8 cellular contexts compared by ENCODE assay signal in the genomic region with DNA sequence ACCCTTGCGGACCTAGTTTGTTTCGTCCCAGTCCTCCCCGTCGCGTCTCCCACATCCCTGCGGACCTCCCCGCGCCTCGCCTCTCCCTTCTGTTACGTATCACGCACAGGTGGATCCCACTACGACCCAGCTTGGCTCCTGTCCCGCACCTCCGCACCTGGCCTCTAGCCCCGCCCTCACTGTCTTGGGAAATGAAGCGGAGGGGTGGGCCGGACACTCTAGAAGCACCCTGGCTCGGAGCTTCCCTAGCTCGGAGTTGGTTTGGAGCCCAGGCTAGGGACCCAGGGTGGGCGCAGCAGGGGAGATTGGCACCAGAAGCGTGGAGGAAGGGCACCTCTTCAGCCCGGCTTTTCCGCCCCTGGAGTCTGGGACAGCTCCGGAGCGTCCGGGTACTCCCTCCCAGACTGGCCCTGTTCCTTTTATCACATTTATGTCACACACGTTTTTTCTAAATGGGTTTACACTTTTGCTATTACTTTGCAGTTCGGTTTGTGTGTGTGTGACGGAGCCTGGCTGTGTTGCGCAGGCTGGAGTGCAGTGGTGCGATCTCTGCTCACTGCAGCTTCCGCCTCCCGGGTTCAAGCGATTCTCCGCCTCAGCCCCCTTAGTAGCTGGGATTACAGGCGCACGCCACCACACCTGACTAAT. TPM values are rescaled to one million over a fixed set of nuclear protein-coding genes. Genes with fewer than 3 reads are reported as not detected.
A peak's percentile ranks its signal among the peaks of the same experiment; 100 is the strongest.
DNase-seq lines count a peak whose midpoint lies in the region; ATAC-seq and TF ChIP-seq lines count a peak whose summit lies in the region.

No MANE protein-coding gene starts in this region.

- peaks cover 6 to 40% (median 25%) of the 10 kb centered on the region in 4 donors for H3K4me1 Mint-ChIP-seq in CD4-positive, alpha-beta memory T cell

- 0 to 3% (median 2%) methylated on average over 37 of the region's 37 CpGs for WGBS in adipose tissue, 3 donors
- 3% methylated on average over 37 of the region's 37 CpGs for WGBS in prostate gland

- H3K9me3 ChIP-seq in CD4-positive, alpha-beta memory T cell (ENCODE audit: control insufficient read depth in 1 of 2, low read length in 2 of 2): no peaks in the 10 kb centered on the region
- H3K9me3 ChIP-seq in RWPE2 (ENCODE audit: severe bottlenecking) (no peaks in the 10 kb centered on the region), right atrium auricular region (no peaks in the 10 kb centered on the region), prostate gland (no peaks in the 10 kb centered on the region)

- POLR2A ChIA-PET in CD4-positive, alpha-beta memory T cell (lab: Charles Lee; ENCODE audit: partially characterized antibody): interaction anchor here (0.7 to 3.5 kb wide), 23 partner anchors 11 to 761 kb away, joined by 3 to 170 read pairs (median 4); a partner anchor contains a TSS

- TF ChIP-seq CTCF in RWPE2 (IDR thresholded peaks at IDR 0.05; ENCODE audit: poor library complexity, severe bottlenecking): no peak
- TF ChIP-seq CTCF in right atrium auricular region (IDR thresholded peaks at IDR 0.05): no peak
- TF ChIP-seq CTCF in prostate gland (IDR thresholded peaks at IDR 0.05): no peak

- H3K36me3 ChIP-seq in CD4-positive, alpha-beta memory T cell (ENCODE audit: insufficient read depth, low read length): peaks cover 12% of the 10 kb centered on the region
- H3K36me3 ChIP-seq in RWPE2 (ENCODE audit: low read depth): no peaks in the 10 kb centered on the region
- H3K36me3 ChIP-seq in right atrium auricular region: peaks cover 18% of the 10 kb centered on the region
- H3K36me3 ChIP-seq in prostate gland: peaks cover 7% of the 10 kb centered on the region in 2 donors

- peaks cover 0 to 20% of the 10 kb centered on the region in 2 donors for H3K36me3 Mint-ChIP-seq in CD4-positive, alpha-beta memory T cell

- H3K4me3 Mint-ChIP-seq in CD4-positive, alpha-beta memory T cell: peak overlapping the region; percentile 91 to 98 (median 96)

- peak overlapping the region; percentile 67 to 95 for H3K4me3 ChIP-seq in CD4-positive, alpha-beta memory T cell (ENCODE audit: low read length in 2 of 2)
- H3K4me3 ChIP-seq in RWPE2 (ENCODE audit: severe bottlenecking) (peak overlapping the region; percentile 35), right atrium auricular region (peak overlapping the region; percentile 65 to 76), prostate gland (peak overlapping the region; percentile 49 to 62)

- peak; percentile 68 to 87 (median 78) for DNase-seq in CD4-positive, alpha-beta memory T cell
- peak; percentile 79 for DNase-seq in HT-29 (ENCODE audit: low spot score)
- DNase-seq in RWPE2 (ENCODE audit: low spot score): peak; percentile 89
- no peak for DNase-seq in right atrium auricular region (ENCODE audit: low spot score)
- peak; percentile 88 for DNase-seq in prostate gland (ENCODE audit: low spot score)
- DNase-seq in H4 (ENCODE audit: low spot score): no peak
- no peak for DNase-seq in NCI-H524 treated with DMSO at 0.1 percent for 48 hours (lab: John Stamatoyannopoulos, UW)

- ATAC-seq in RWPE2 (ENCODE audit: low read depth): peak; percentile 44

- H3K4me1 ChIP-seq in CD4-positive, alpha-beta memory T cell (ENCODE audit: insufficient read depth, low read length): peaks cover 18% of the 10 kb centered on the region
- peaks cover 6% of the 10 kb centered on the region for H3K4me1 ChIP-seq in RWPE2 (ENCODE audit: insufficient read depth, poor library complexity, severe bottlenecking)
- peaks cover 0 to 27% of the 10 kb centered on the region in 2 donors for H3K4me1 ChIP-seq in right atrium auricular region
- peaks cover 6% of the 10 kb centered on the region for H3K4me1 ChIP-seq in prostate gland (replicated peaks)

- peak; percentile 64 for TF ChIP-seq POLR2A in prostate gland (IDR thresholded peaks at IDR 0.05)

- H3K27me3 ChIP-seq in CD4-positive, alpha-beta memory T cell (ENCODE audit: insufficient read depth, low read length): no peaks in the 10 kb centered on the region
- no peaks in the 10 kb centered on the region for H3K27me3 ChIP-seq in RWPE2 (ENCODE audit: insufficient read depth, poor library complexity, severe bottlenecking)
- H3K27me3 ChIP-seq in right atrium auricular region: no peaks in the 10 kb centered on the region
- no peaks in the 10 kb centered on the region for H3K27me3 ChIP-seq in prostate gland (replicated peaks; ENCODE audit: insufficient read depth)

- intact Hi-C loops in CD4-positive, alpha-beta memory T cell (cut with micrococcal nuclease): loop anchor here (1.0 to 10.0 kb wide), 6 partner anchors 11 to 760 kb away; a partner anchor contains a TSS
- intact Hi-C loops in prostate gland (cut with DNase I): loop anchor here (10.0 kb wide), 1 partner anchor 62 kb away; no protein-coding TSS in a partner anchor

- H3K27me3 Mint-ChIP-seq in CD4-positive, alpha-beta memory T cell: peaks cover 0 to 2% of the 10 kb centered on the region in 2 donors

- CTCF ChIA-PET in CD4-positive, alpha-beta memory T cell (lab: Charles Lee; ENCODE audit: partially characterized antibody): interaction anchor here (0.5 to 1.1 kb wide), 2 partner anchors 13 to 378 kb away, joined by 3 to 4 read pairs; a partner anchor contains a TSS

- peak overlapping the region; percentile 91 for H3K27ac ChIP-seq in CD4-positive, alpha-beta memory T cell (ENCODE audit: low read depth, low read length)
- H3K27ac ChIP-seq in RWPE2 (ENCODE audit: poor library complexity, severe bottlenecking) (peak overlapping the region; percentile 56), adipose tissue (ENCODE audit: low read depth, low read length) (peak overlapping the region; percentile 93), right atrium auricular region (peak overlapping the region; percentile 95 to 97), prostate gland (peak overlapping the region; percentile 93 to 97)

- peaks cover 0 to 8% (median 0%) of the 10 kb centered on the region in 8 donors for H3K9me3 Mint-ChIP-seq in CD4-positive, alpha-beta memory T cell

- peak overlapping the region; percentile 98 to 100 (median 99) for H3K27ac Mint-ChIP-seq in CD4-positive, alpha-beta memory T cell

RNA-seq across cellular contexts. Expression of a gene that starts 1.4 kb away (rescaled TPM):
- total RNA-seq in CD4-positive, alpha-beta memory T cell: 1 to 10 TPM; 1.7 to 3.0 TPM
- 1 to 10 TPM; 1.9 to 5.0 TPM for polyA plus RNA-seq in CD4-positive, alpha-beta memory T cell
- 0.84 TPM in 1 of 2 replicates, not detected in the other for total RNA-seq in HT-29 (2014; rRNA removed; shearing (Covaris generic))
- under 1 TPM; 0.45 to 0.97 (median 0.66) TPM for polyA plus RNA-seq in adipose tissue
- total RNA-seq in right atrium auricular region: 1 to 10 TPM in 1 of 2 donors, not detected in 1; 1.5 TPM
- 1 to 10 TPM; 1.3 to 8.1 TPM for total RNA-seq in prostate gland
- total RNA-seq in H4 (2014; rRNA removed; shearing (Covaris generic)): 0.08 TPM in 1 of 2 replicates, not detected in the other

RNA-seq across cellular contexts. Expression of a gene that starts 5.2 kb away (rescaled TPM):
- total RNA-seq in CD4-positive, alpha-beta memory T cell: 10 to 100 TPM; 61.2 to 71.3 TPM
- polyA plus RNA-seq in CD4-positive, alpha-beta memory T cell: 10 to 100 TPM; 26.4 to 42.1 TPM
- total RNA-seq in HT-29 (2014; rRNA removed; shearing (Covaris generic)): 21.2 and 23.7 TPM in 2 replicates
- 10 to 100 TPM; 10.6 to 19.0 (median 15.0) TPM for polyA plus RNA-seq in adipose tissue
- total RNA-seq in right atrium auricular region: 10 to 100 TPM; 25.0 to 29.5 TPM
- total RNA-seq in prostate gland: 10 to 100 TPM; 33.1 to 73.2 TPM
- total RNA-seq in H4 (2014; rRNA removed; shearing (Covaris generic)): 8.2 and 9.4 TPM in 2 replicates

RNA-seq across cellular contexts. Expression of a gene that starts 12.4 kb away (rescaled TPM):
- 100 to 1,000 TPM; 114 to 121 TPM for total RNA-seq in CD4-positive, alpha-beta memory T cell
- polyA plus RNA-seq in CD4-positive, alpha-beta memory T cell: 10 to 100 TPM; 17.0 to 22.3 TPM
- 112 and 114 TPM in 2 replicates for total RNA-seq in HT-29 (2014; rRNA removed; shearing (Covaris generic))
- 10 to 100 TPM; 14.6 to 29.5 (median 29.5) TPM for polyA plus RNA-seq in adipose tissue
- 10 to 100 TPM; 10.6 to 12.6 TPM for total RNA-seq in right atrium auricular region
- total RNA-seq in prostate gland: 10 to 100 TPM; 41.4 to 78.1 TPM
- total RNA-seq in H4 (2014; rRNA removed; shearing (Covaris generic)): 15.8 and 24.6 TPM in 2 replicates

RNA-seq across cellular contexts. Expression of a gene that starts 18.9 kb away (rescaled TPM):
- total RNA-seq in CD4-positive, alpha-beta memory T cell: 100 to 1,000 TPM; 125 to 129 TPM
- 10 to 100 TPM; 57.5 to 81.6 TPM for polyA plus RNA-seq in CD4-positive, alpha-beta memory T cell
- 99.9 and 117 TPM in 2 replicates for total RNA-seq in HT-29 (2014; rRNA removed; shearing (Covaris generic))
- 100 to 1,000 TPM in 1 of 3 donors, 10 to 100 TPM in 2; 74.2 to 236 (median 89.1) TPM for polyA plus RNA-seq in adipose tissue
- 100 to 1,000 TPM in 1 of 2 donors, 10 to 100 TPM in 1; 63.7 to 107 TPM for total RNA-seq in right atrium auricular region
- 100 to 1,000 TPM; 114 to 164 TPM for total RNA-seq in prostate gland
- 39.7 and 40.5 TPM in 2 replicates for total RNA-seq in H4 (2014; rRNA removed; shearing (Covaris generic))

RNA-seq across cellular contexts. Expression of a gene that starts 57.7 kb away (rescaled TPM):
- total RNA-seq in CD4-positive, alpha-beta memory T cell: 10 to 100 TPM in 1 of 2 experiments, 1 to 10 TPM in 1; 9.6 to 13.7 TPM
- 1 to 10 TPM; 1.3 to 1.8 TPM for polyA plus RNA-seq in CD4-positive, alpha-beta memory T cell
- total RNA-seq in HT-29 (2014; rRNA removed; shearing (Covaris generic)): 16.5 and 16.6 TPM in 2 replicates
- polyA plus RNA-seq in adipose tissue: 10 to 100 TPM in 1 of 3 donors, 1 to 10 TPM in 2; 6.6 to 11.6 (median 7.8) TPM
- 10 to 100 TPM in 1 of 2 donors, 1 to 10 TPM in 1; 9.6 to 10.5 TPM for total RNA-seq in right atrium auricular region
- 10 to 100 TPM; 22.4 to 26.2 TPM for total RNA-seq in prostate gland
- 5.6 and 5.9 TPM in 2 replicates for total RNA-seq in H4 (2014; rRNA removed; shearing (Covaris generic))

Comparison
In these comparisons a context has a peak if more than half of its experiments do, and no peak if none do; other contexts are left out.
1. DNase-seq: peak in CD4-positive, alpha-beta memory T cell (5 of 5), HT-29 (single experiment), RWPE2 (single experiment) and prostate gland (single experiment); none in right atrium auricular region (single experiment), H4 (single experiment) and NCI-H524 treated with DMSO at 0.1 percent for 48 hours (single experiment).
2. Peak in every context shown above with its lines, with median percentiles within 50 percentile points of each other: H3K27ac ChIP-seq and H3K4me3 ChIP-seq.